ENCODE assay signal across 10 cellular contexts in the genomic region with DNA sequence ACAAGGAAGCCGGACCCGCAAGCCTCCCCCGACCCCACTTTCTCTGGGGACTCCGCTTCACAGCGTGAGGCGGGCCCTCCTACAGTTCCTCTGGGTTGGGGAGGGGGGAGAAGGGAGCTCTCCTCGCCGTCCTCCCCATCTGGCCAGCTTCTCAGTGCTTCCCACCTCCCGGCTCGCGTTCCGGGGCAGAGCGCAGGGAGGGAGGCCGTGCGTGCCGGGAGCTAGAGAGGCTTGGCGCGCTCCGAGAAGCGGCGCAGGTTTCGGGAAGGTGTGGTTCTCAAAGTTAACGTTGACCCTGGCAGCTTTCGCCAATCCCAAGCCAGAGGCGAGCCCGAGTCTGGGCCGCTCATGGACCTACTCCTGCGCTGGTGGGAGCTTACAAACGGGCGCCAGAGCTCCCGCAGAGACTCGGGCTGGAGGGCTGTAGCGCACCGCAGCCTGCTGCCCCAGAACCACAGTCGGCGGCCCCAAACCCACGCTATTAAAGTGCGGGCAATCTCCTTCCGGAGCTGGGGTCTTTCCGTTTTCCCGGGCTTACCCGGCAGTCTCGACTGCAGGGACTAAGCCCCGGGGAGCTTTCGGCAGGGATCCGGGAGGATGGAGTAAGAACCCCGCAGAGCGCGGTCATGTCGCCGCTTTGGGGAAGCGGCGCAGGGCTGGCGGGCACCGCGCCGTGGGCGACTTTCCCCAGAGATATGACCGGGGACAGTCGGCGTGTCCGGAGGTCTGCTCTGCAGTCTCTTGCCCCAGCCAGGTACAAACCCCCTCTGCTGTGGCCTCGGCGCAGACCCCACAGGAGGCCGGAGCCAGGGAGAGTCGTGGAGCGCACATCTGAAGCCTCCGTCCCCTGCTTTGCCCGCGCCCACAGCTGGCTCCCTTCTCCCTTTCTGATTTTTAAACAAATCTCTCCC. TPM values are rescaled to one million over a fixed set of nuclear protein-coding genes. Genes with fewer than 3 reads are reported as not detected.
A peak's percentile ranks its signal among the peaks of the same experiment; 100 is the strongest.
DNase-seq lines count a peak whose midpoint lies in the region; ATAC-seq, FAIRE-seq and TF ChIP-seq lines count a peak whose summit lies in the region.
"Had no signal": no experiment of that assay in that cellular context is flagged by ENCODE, and none has a peak within 500 bp of the region (broad histone marks: within the 10 kb centered on the region; RNA-seq: fewer than 3 reads in every experiment).

No MANE protein-coding gene starts in this region.

- no peak for FAIRE-seq in H1 (lab: Jason Lieb, UNC)

- peaks cover 30% of the 10 kb centered on the region for H3K23me2 ChIP-seq in H1 (ENCODE audit: low read depth, low read length)

- CTCF ChIA-PET in H1 (lab: Charles Lee; ENCODE audit: partially characterized antibody): interaction anchor here (0.6 to 1.7 kb wide), 7 partner anchors 9 to 1156 kb away, joined by 3 to 5 read pairs (median 3); no protein-coding TSS in a partner anchor

- H3K4me3 ChIP-seq in H1 (ENCODE audit: extremely low read depth in 1 of 4, insufficient read depth in 2 of 4, low read depth in 3 of 4, low read length in 4 of 4) (peak overlapping the region; percentile 49 to 77 (median 68)), mesendoderm (ENCODE audit: low read length) (peak overlapping the region; percentile 46), thymus (ENCODE audit: low read length) (peak overlapping the region; percentile 17)

- no peak overlapping the region for H4K91ac ChIP-seq in H1 (replicated peaks; ENCODE audit: insufficient read length, low read length)

- H3K18ac ChIP-seq in H1 (ENCODE audit: extremely low read depth, low read length): peak overlapping the region; percentile 43; the same call in 1 of the 2 replicates
- H3K18ac ChIP-seq in mesendoderm (ENCODE audit: low read length): peak overlapping the region; percentile 65

- H2BK15ac ChIP-seq in H1 (ENCODE audit: low read length) (no peak overlapping the region; the same call in 1 of the 2 replicates), mesendoderm (replicated peaks; ENCODE audit: low read depth) (no peak overlapping the region)

- H3K27ac ChIP-seq in H1 (ENCODE audit: low read depth, low read length) (no peak overlapping the region), mesendoderm (ENCODE audit: low read depth, low read length) (peak overlapping the region; percentile 52), thymus (ENCODE audit: low read depth) (no peak overlapping the region)

- POLR2A ChIA-PET in H1 (lab: Charles Lee; ENCODE audit: partially characterized antibody): interaction anchor here (0.9 to 1.4 kb wide), 2 partner anchors 20 to 104 kb away, joined by 4 to 5 read pairs; no protein-coding TSS in a partner anchor

- WGBS in H1 (ENCODE audit: extremely low coverage in 1 of 2, insufficient coverage in 1 of 2, insufficient read length in 1 of 2, insufficient replicate concordance in 2 of 2, low coverage in 1 of 2, low lambda C conversion rate in 2 of 2, missing lambda C conversion rate in 1 of 2), 2 experiments: 2% methylated on average over 53 of the region's 70 CpGs; no CpG with 5 or more reads in 1 of the 2 experiments
- no CpG with 5 or more reads among the region's 70 CpGs for WGBS in mesendoderm (ENCODE audit: extremely low coverage, insufficient coverage, low lambda C conversion rate)
- 3% methylated on average over 70 of the region's 70 CpGs for WGBS in thymus

- H3K9me3 ChIP-seq in H1 (ENCODE audit: insufficient read depth in 2 of 2, low read depth in 1 of 2, low read length in 1 of 2) (no peaks in the 10 kb centered on the region), thymus (ENCODE audit: control insufficient read depth) (no peaks in the 10 kb centered on the region)

- H3K36me3 ChIP-seq in H1 (ENCODE audit: control insufficient read depth in 2 of 4, insufficient read depth in 4 of 4, low read length in 3 of 4) (no peaks in the 10 kb centered on the region), mesendoderm (ENCODE audit: control insufficient read depth, insufficient read depth, low read length) (no peaks in the 10 kb centered on the region), thymus (ENCODE audit: control insufficient read depth, insufficient read depth) (no peaks in the 10 kb centered on the region)

- peak overlapping the region; percentile 26; the same call in 1 of the 2 replicates for H4K8ac ChIP-seq in H1 (ENCODE audit: extremely low read depth, insufficient read depth, low read length)
- no peak overlapping the region for H4K8ac ChIP-seq in mesendoderm (ENCODE audit: low read depth, low read length)

- DNase-seq in M059J (ENCODE audit: low read depth): peak; percentile 30
- peak in 1 of 2 experiments; percentile 69 for DNase-seq in H1 (ENCODE audit: low read depth in 1 of 2, low spot score in 2 of 2)
- peak; percentile 53 for DNase-seq in mesendoderm
- no peak for DNase-seq in NCI-H524 treated with DMSO at 0.1 percent for 48 hours (lab: John Stamatoyannopoulos, UW)
- no peak for DNase-seq in hippocampal formation (lab: John Stamatoyannopoulos, UW)
- no peak for DNase-seq in stimulated activated CD4-positive, alpha-beta T cell treated with anti-CD3 and anti-CD28 coated beads, Interleukin-4, amount 100 ng/mL, for 4 hours
- DNase-seq: NCI-H2171 treated with DMSO at 0.1 percent for 48 hours; stimulated activated CD4-positive, alpha-beta T cell treated with anti-CD3 and anti-CD28 coated beads, Interleukin-4, amount 100 ng/mL, for 1 hour had no signal

- H3K27me3 ChIP-seq in H1 (replicated peaks in 1 of 4; ENCODE audit: control insufficient read depth in 3 of 4, extremely low read depth in 1 of 4, insufficient read depth in 3 of 4, low read length in 3 of 4) (peaks cover 21 to 68% (median 51%) of the 10 kb centered on the region in 4 experiments), mesendoderm (ENCODE audit: insufficient read depth, low read length, poor library complexity) (peaks cover 8% of the 10 kb centered on the region), thymus (ENCODE audit: control insufficient read depth, insufficient read depth) (peaks cover 44% of the 10 kb centered on the region)

- H4K5ac ChIP-seq in H1 (ENCODE audit: insufficient read length, low read depth, low read length) (no peak overlapping the region), mesendoderm (ENCODE audit: low read length) (no peak overlapping the region)

- no peak for TF ChIP-seq RAD21 in H1 (IDR thresholded peaks at IDR 0.05 in 1 of 2, conservative IDR thresholded peaks at IDR 0.05 in 1 of 2; ENCODE audit: low read depth in 2 of 2, low read length in 2 of 2)

- H2BK5ac ChIP-seq in H1 (ENCODE audit: low read depth, low read length) (no peak overlapping the region; the same call in 1 of the 2 replicates), mesendoderm (ENCODE audit: low read length) (no peak overlapping the region)

- no peak overlapping the region for H3K56ac ChIP-seq in H1 (replicated peaks; ENCODE audit: insufficient read length, low read depth, low read length)
- H3K56ac ChIP-seq in mesendoderm (ENCODE audit: low read length): peak overlapping the region; percentile 83

- H2BK20ac ChIP-seq in H1 (ENCODE audit: low read length): no peak overlapping the region

- H4K20me1 ChIP-seq in H1 (replicated peaks in 1 of 2; ENCODE audit: control insufficient read depth in 1 of 2, insufficient read depth in 2 of 2, low read length in 2 of 2): peaks cover 2 to 4% of the 10 kb centered on the region in 2 experiments

- peaks cover 7 to 18% (median 11%) of the 10 kb centered on the region in 4 experiments for H3K4me1 ChIP-seq in H1 (replicated peaks in 1 of 4; ENCODE audit: control insufficient read depth in 3 of 4, insufficient read depth in 4 of 4, low read length in 3 of 4)
- no peaks in the 10 kb centered on the region for H3K4me1 ChIP-seq in mesendoderm (ENCODE audit: control insufficient read depth, low read depth, low read length)
- no peaks in the 10 kb centered on the region for H3K4me1 ChIP-seq in thymus (ENCODE audit: control insufficient read depth, insufficient read depth, low read length)

- H3K79me2 ChIP-seq in H1 (ENCODE audit: control insufficient read depth in 1 of 2, insufficient read depth in 2 of 2, low read length in 2 of 2): no peaks in the 10 kb centered on the region
- H3K79me2 ChIP-seq in mesendoderm (ENCODE audit: control insufficient read depth, insufficient read depth, low read length): no peaks in the 10 kb centered on the region

- H2BK12ac ChIP-seq in H1 (ENCODE audit: low read depth, low read length): peak overlapping the region; percentile 62; the same call in 1 of the 2 replicates

- no peak for TF ChIP-seq POLR2A in H1 (IDR thresholded peaks at IDR 0.05; ENCODE audit: control extremely low read depth in 1 of 2, low read depth in 2 of 2, low read length in 2 of 2)

- H3K9ac ChIP-seq in H1 (replicated peaks in 1 of 4; ENCODE audit: extremely low read depth in 1 of 4, low read depth in 3 of 4, low read length in 3 of 4) (peak overlapping the region in 1 of 4 experiments; percentile 13; a peak in 2 of 7 replicates), mesendoderm (ENCODE audit: low read length) (peak overlapping the region; percentile 68)

- H3K4me2 ChIP-seq in H1 (ENCODE audit: insufficient read depth in 1 of 2, low read depth in 2 of 2, low read length in 2 of 2) (peak overlapping the region; percentile 79 to 99), mesendoderm (ENCODE audit: low read length) (peak overlapping the region; percentile 80)

- no peak overlapping the region for H3K14ac ChIP-seq in H1 (ENCODE audit: insufficient read length)

- no peak for ATAC-seq in GM18517 (IDR thresholded peaks at IDR 0.05; ENCODE audit: unreplicated experiment)

- TF ChIP-seq EP300 in H1 (IDR thresholded peaks at IDR 0.05; ENCODE audit: borderline replicate concordance in 1 of 2, low read depth in 2 of 2, low read length in 2 of 2): no peak

- H2AFZ ChIP-seq in H1 (ENCODE audit: low read length): peak overlapping the region; percentile 51; the same call in 1 of the 2 replicates

- no peak for TF ChIP-seq CTCF in H1 (IDR thresholded peaks at IDR 0.05; ENCODE audit: control extremely low read depth in 1 of 3, insufficient read depth in 1 of 3, low read depth in 1 of 3, low read length in 3 of 3)

- no peaks in the 10 kb centered on the region for H3K79me1 ChIP-seq in H1 (ENCODE audit: low read depth, low read length)
- no peaks in the 10 kb centered on the region for H3K79me1 ChIP-seq in mesendoderm (ENCODE audit: low read length)

- H3K4ac ChIP-seq in H1 (replicated peaks; ENCODE audit: insufficient read length, low read depth, low read length) (no peak overlapping the region), mesendoderm (ENCODE audit: low read depth, low read length) (no peak overlapping the region)

- H3K23ac ChIP-seq in H1 (ENCODE audit: insufficient read length) (no peak overlapping the region), mesendoderm (ENCODE audit: low read length) (peak overlapping the region; percentile 48)

- no peak overlapping the region for H2BK120ac ChIP-seq in H1 (replicated peaks; ENCODE audit: low read depth, low read length)
- H2BK120ac ChIP-seq in mesendoderm (ENCODE audit: low read depth, low read length): peak overlapping the region; percentile 55

- no peak overlapping the region for H2AK5ac ChIP-seq in H1 (ENCODE audit: low read depth, low read length)
- H2AK5ac ChIP-seq in mesendoderm (ENCODE audit: low read length): no peak overlapping the region

RNA-seq across cellular contexts. Expression of a gene that starts 0.8 kb away (rescaled TPM):
- total RNA-seq in M059J (2014; rRNA removed; shearing (Covaris generic)): 90.8 and 139 TPM in 2 replicates
- 8.4 and 8.7 TPM in 2 replicates for total RNA-seq in H1 (2021; fragmentation: NEBNext Ultra II Directional; extraction: Animal tissue kit (Norgen Biotek cat#: 25700))
- polyA plus RNA-seq in H1 (2011; rRNA removed): 3.3 and 6.7 TPM in 2 replicates
- polyA plus RNA-seq in H1 (2011; cell fraction: cytosol; rRNA removed): 5.5 TPM
- polyA plus RNA-seq in H1 (2011; cell fraction: nucleus; rRNA removed): 8.1 TPM
- polyA plus RNA-seq in H1 (2012, experiment 1 of 2): 4.9 to 7.7 TPM (median 6.0 TPM) in 4 replicates
- polyA plus RNA-seq in H1 (2012, experiment 2 of 2): 0.62 TPM
- polyA plus RNA-seq in H1 (2013, experiment 1 of 2): 2.3 TPM
- 2.3 TPM for polyA plus RNA-seq in H1 (2013, experiment 2 of 2)
- polyA minus RNA-seq in H1 (2011; rRNA and poly(A)+ RNA removed): 12.9 and 16.7 TPM in 2 replicates
- 15.4 TPM for polyA minus RNA-seq in H1 (2011; cell fraction: cytosol; rRNA and poly(A)+ RNA removed)
- 16.4 TPM for polyA minus RNA-seq in H1 (2011; cell fraction: nucleus; rRNA and poly(A)+ RNA removed)
- polyA plus RNA-seq in mesendoderm (2013, experiment 1 of 2): 9.2 TPM
- 9.1 TPM for polyA plus RNA-seq in mesendoderm (2013, experiment 2 of 2)
- 3.7 TPM for polyA plus RNA-seq in thymus

Comparison
In these comparisons a context has a peak if more than half of its experiments do, and no peak if none do; other contexts are left out.
1. DNase-seq: peak in M059J (single experiment) and mesendoderm (single experiment); none in NCI-H524 treated with DMSO at 0.1 percent for 48 hours (single experiment), hippocampal formation (0 of 2) and stimulated activated CD4-positive, alpha-beta T cell treated with anti-CD3 and anti-CD28 coated beads, Interleukin-4, amount 100 ng/mL, for 4 hours (0 of 2).
2. H3K4me3 ChIP-seq: peak in every context shown above with its lines; median percentile 68 in H1; 46 in mesendoderm; 17 in thymus.